Comparison of ENCODE assay signal across 18 cellular contexts in genomic region chr9:106529616-106530015, GRCh38.
A peak's percentile ranks its signal among the peaks of the same experiment; 100 is the strongest.
DNase-seq lines count a peak whose midpoint lies in the region; ATAC-seq, FAIRE-seq and TF ChIP-seq lines count a peak whose summit lies in the region.
"Had no signal": no experiment of that assay in that cellular context is flagged by ENCODE, and none has a peak within 500 bp of the region (broad histone marks: within the 10 kb centered on the region; RNA-seq: fewer than 3 reads in every experiment).

No MANE protein-coding gene starts in this region.

- no peak overlapping the region for H3K9ac ChIP-seq in trophoblast cell (ENCODE audit: low read length)
- H3K9ac ChIP-seq: BLaER1 treated with 17β-estradiol and CSF1 and Interleukin-3, amounts not matched to agents 10 nM and 100 nM; GM23248 had no signal

- no peak overlapping the region for H4K12ac ChIP-seq in trophoblast cell (ENCODE audit: low read depth, low read length)

- H3K9me3 ChIP-seq in trophoblast cell (ENCODE audit: insufficient read depth, low read depth, low read length): no peaks in the 10 kb centered on the region
- H3K9me3 ChIP-seq: BLaER1 treated with 17β-estradiol and CSF1 and Interleukin-3, amounts not matched to agents 10 nM and 100 nM; HAP-1 had no signal

- H2BK12ac ChIP-seq in trophoblast cell (ENCODE audit: low read length): peak overlapping the region; percentile 98

- H3K4me2 ChIP-seq in trophoblast cell (ENCODE audit: low read length): no peak overlapping the region
- H3K4me2 ChIP-seq: BLaER1 treated with 17β-estradiol and CSF1 and Interleukin-3, amounts not matched to agents 10 nM and 100 nM had no signal

- H3K27ac Mint-ChIP-seq in natural killer cell: peak overlapping the region; percentile 18 to 30
- H3K27ac Mint-ChIP-seq in natural killer cell treated with Interleukin-12 subunit alpha and Interleukin-12 subunit beta and Interleukin-15 and Interleukin-18, amount 100 ng/mL, for 72 hours: no peak overlapping the region
- H3K27ac Mint-ChIP-seq: B cell; CD8-positive, alpha-beta memory T cell had no signal

- no peak overlapping the region for H2AFZ ChIP-seq in trophoblast cell (ENCODE audit: insufficient read depth, low read length, poor library complexity)
- H2AFZ ChIP-seq: GM23248 had no signal

- H3K27ac ChIP-seq in trophoblast cell (ENCODE audit: low read depth, low read length): peak overlapping the region; percentile 91
- H3K27ac ChIP-seq: BLaER1 treated with 17β-estradiol and CSF1 and Interleukin-3, amounts not matched to agents 10 nM and 100 nM; GM23248 had no signal

- H3K36me3 Mint-ChIP-seq in natural killer cell: no peaks in the 10 kb centered on the region
- H3K36me3 Mint-ChIP-seq in natural killer cell treated with Interleukin-12 subunit alpha and Interleukin-12 subunit beta and Interleukin-15 and Interleukin-18, amount 100 ng/mL, for 72 hours: no peaks in the 10 kb centered on the region
- H3K36me3 Mint-ChIP-seq: CD8-positive, alpha-beta memory T cell had no signal

- H4K8ac ChIP-seq in trophoblast cell (ENCODE audit: low read depth, low read length): peak overlapping the region; percentile 93

- no peak for TF ChIP-seq CTCF in natural killer cell (IDR thresholded peaks at IDR 0.05)
- no peak for TF ChIP-seq CTCF in bronchial epithelial cell (IDR thresholded peaks at IDR 0.05; ENCODE audit: insufficient read depth, low read length, severe bottlenecking)
- no peak for TF ChIP-seq CTCF in GM13976 (IDR thresholded peaks at IDR 0.05; ENCODE audit: borderline replicate concordance, control extremely low read depth, extremely low read depth, insufficient read depth, missing control alignments)

- H4K91ac ChIP-seq in trophoblast cell (ENCODE audit: low read depth, low read length): peak overlapping the region; percentile 97

- H2BK120ac ChIP-seq in trophoblast cell (ENCODE audit: insufficient read depth, low read length, poor library complexity): peak overlapping the region; percentile 99

- peak overlapping the region; percentile 97 for H2BK5ac ChIP-seq in trophoblast cell (ENCODE audit: low read depth, low read length, poor library complexity)

- no peak for DNase-seq in natural killer cell
- no peak for DNase-seq in natural killer cell treated with Interleukin-12 subunit alpha and Interleukin-12 subunit beta and Interleukin-15 and Interleukin-18, amount 100 ng/mL, for 72 hours (ENCODE audit: low spot score)
- DNase-seq in bronchial epithelial cell (ENCODE audit: low read depth): peak; percentile 14
- DNase-seq in trophoblast cell: peak; percentile 51 to 79
- DNase-seq in GM13976 (ENCODE audit: low spot score): no peak
- DNase-seq in NCI-H146 (lab: John Stamatoyannopoulos, UW): no peak
- DNase-seq in stimulated activated CD4-positive, alpha-beta T cell treated with anti-CD3 and anti-CD28 coated beads, Interleukin-4, amount 100 ng/mL, for 1 hour: no peak
- DNase-seq: CD8-positive, alpha-beta memory T cell; COR-L47; DMS 273 treated with DMSO at 0.1 percent for 48 hours; DMS53; GM23248 had no signal

- peaks cover 44% of the 10 kb centered on the region for H3K79me1 ChIP-seq in trophoblast cell (ENCODE audit: low read length)

- no peaks in the 10 kb centered on the region for H3K36me3 ChIP-seq in bronchial epithelial cell (ENCODE audit: control insufficient read depth, insufficient read depth, low read length)
- H3K36me3 ChIP-seq in trophoblast cell (ENCODE audit: control insufficient read depth in 1 of 2, insufficient read depth in 2 of 2, low read length in 2 of 2): peaks cover 0 to 2% of the 10 kb centered on the region in 2 experiments
- H3K36me3 ChIP-seq: BLaER1 treated with 17β-estradiol and CSF1 and Interleukin-3, amounts not matched to agents 10 nM and 100 nM; HAP-1 had no signal

- intact Hi-C loops in natural killer cell (cut with micrococcal nuclease): no loop called here

- peaks cover 17 to 35% of the 10 kb centered on the region in 2 donors for H3K4me1 Mint-ChIP-seq in natural killer cell
- H3K4me1 Mint-ChIP-seq in natural killer cell treated with Interleukin-12 subunit alpha and Interleukin-12 subunit beta and Interleukin-15 and Interleukin-18, amount 100 ng/mL, for 72 hours (ENCODE audit: low read depth in 2 of 2): peaks cover 5 to 16% of the 10 kb centered on the region in 2 donors
- H3K4me1 Mint-ChIP-seq: B cell; CD8-positive, alpha-beta memory T cell had no signal

- no CpG with 5 or more reads among the region's 3 CpGs for WGBS in trophoblast cell (ENCODE audit: extremely low coverage, insufficient coverage, insufficient read length)

- no peak for FAIRE-seq in bronchial epithelial cell (lab: Jason Lieb, UNC)
- FAIRE-seq: G401.6, GM12891, GM18507 had no signal

- peaks cover 9% of the 10 kb centered on the region for H3K79me2 ChIP-seq in trophoblast cell (ENCODE audit: control insufficient read depth, insufficient read depth, low read length, poor library complexity)

- peak overlapping the region; percentile 87 for H2AK5ac ChIP-seq in trophoblast cell (ENCODE audit: low read length)

- peak overlapping the region; percentile 88 for H3K18ac ChIP-seq in trophoblast cell (ENCODE audit: low read length)

- no peaks in the 10 kb centered on the region for H3K27me3 Mint-ChIP-seq in natural killer cell (ENCODE audit: low read depth in 2 of 2)
- H3K27me3 Mint-ChIP-seq in natural killer cell treated with Interleukin-12 subunit alpha and Interleukin-12 subunit beta and Interleukin-15 and Interleukin-18, amount 100 ng/mL, for 72 hours: no peaks in the 10 kb centered on the region
- H3K27me3 Mint-ChIP-seq: B cell; CD8-positive, alpha-beta memory T cell had no signal

- in situ Hi-C loops in GM13976 (cut with MboI; ENCODE audit: low sequenced_read_pairs, unreplicated experiment): no loop called here

- ATAC-seq in natural killer cell: no peak
- no peak for ATAC-seq in natural killer cell treated with Interleukin-12 subunit alpha and Interleukin-12 subunit beta and Interleukin-15 and Interleukin-18, amount 100 ng/mL, for 72 hours

- H3K27me3 ChIP-seq in bronchial epithelial cell (ENCODE audit: control insufficient read depth, insufficient read depth, low read length) (no peaks in the 10 kb centered on the region), trophoblast cell (ENCODE audit: insufficient read depth, low read length) (no peaks in the 10 kb centered on the region)
- H3K27me3 ChIP-seq: BLaER1 treated with 17β-estradiol and CSF1 and Interleukin-3, amounts not matched to agents 10 nM and 100 nM had no signal

- peak overlapping the region; percentile 98 for H3K14ac ChIP-seq in trophoblast cell (ENCODE audit: low read length)

- H3K4me3 Mint-ChIP-seq in natural killer cell: no peak overlapping the region
- no peak overlapping the region for H3K4me3 Mint-ChIP-seq in natural killer cell treated with Interleukin-12 subunit alpha and Interleukin-12 subunit beta and Interleukin-15 and Interleukin-18, amount 100 ng/mL, for 72 hours
- H3K4me3 Mint-ChIP-seq: B cell; CD8-positive, alpha-beta memory T cell had no signal

- no peaks in the 10 kb centered on the region for H3K9me3 Mint-ChIP-seq in natural killer cell
- H3K9me3 Mint-ChIP-seq in natural killer cell treated with Interleukin-12 subunit alpha and Interleukin-12 subunit beta and Interleukin-15 and Interleukin-18, amount 100 ng/mL, for 72 hours: no peaks in the 10 kb centered on the region

- H3K4me3 ChIP-seq in bronchial epithelial cell (ENCODE audit: low read depth, low read length): no peak overlapping the region
- no peak overlapping the region for H3K4me3 ChIP-seq in trophoblast cell (ENCODE audit: low read depth, low read length)
- H3K4me3 ChIP-seq: BLaER1 treated with 17β-estradiol and CSF1 and Interleukin-3, amounts not matched to agents 10 nM and 100 nM; GM23248; HAP-1 had no signal

- H3K4ac ChIP-seq in trophoblast cell (ENCODE audit: low read depth, low read length): peak overlapping the region; percentile 73

- no peak overlapping the region for H3K23ac ChIP-seq in trophoblast cell (ENCODE audit: low read length)

- peaks cover 13 to 20% of the 10 kb centered on the region in 2 experiments for H3K4me1 ChIP-seq in trophoblast cell (ENCODE audit: control insufficient read depth in 1 of 2, insufficient read depth in 2 of 2, low read length in 2 of 2)
- H3K4me1 ChIP-seq: HAP-1 had no signal

Comparison
In these comparisons a context has a peak if more than half of its experiments do, and no peak if none do; other contexts are left out.
1. H3K27ac Mint-ChIP-seq: peak in natural killer cell (2 of 2); none in natural killer cell treated with Interleukin-12 subunit alpha and Interleukin-12 subunit beta and Interleukin-15 and Interleukin-18, amount 100 ng/mL, for 72 hours (0 of 2).
2. DNase-seq: peak in bronchial epithelial cell (single experiment) and trophoblast cell (2 of 2); none in natural killer cell (single experiment), natural killer cell treated with Interleukin-12 subunit alpha and Interleukin-12 subunit beta and Interleukin-15 and Interleukin-18, amount 100 ng/mL, for 72 hours (single experiment), GM13976 (single experiment), NCI-H146 (single experiment) and stimulated activated CD4-positive, alpha-beta T cell treated with anti-CD3 and anti-CD28 coated beads, Interleukin-4, amount 100 ng/mL, for 1 hour (single experiment).